ENCODE assay signal across 19 cellular contexts in the genomic region with DNA sequence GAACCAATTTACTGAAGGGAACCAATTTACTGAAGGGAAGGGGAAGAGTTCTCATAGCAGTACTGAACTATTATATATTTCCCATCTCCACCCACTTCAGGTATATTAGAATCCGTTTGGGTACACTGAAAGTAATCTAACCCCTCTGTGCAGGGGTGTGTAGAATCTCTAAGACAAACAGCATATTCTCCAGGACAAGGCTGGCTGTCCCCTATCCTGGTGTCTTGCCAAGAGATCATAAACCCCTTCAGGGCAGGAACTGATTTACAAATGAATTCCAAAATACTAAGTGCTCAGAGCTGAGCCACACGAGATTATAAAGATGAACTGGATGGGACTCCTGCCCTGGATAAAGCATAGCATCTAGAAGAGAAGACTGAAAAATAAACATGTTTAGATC. TPM values are rescaled to one million over a fixed set of nuclear protein-coding genes. Genes with fewer than 3 reads are reported as not detected.
A peak's percentile ranks its signal among the peaks of the same experiment; 100 is the strongest.
DNase-seq lines count a peak whose midpoint lies in the region; ATAC-seq, FAIRE-seq and TF ChIP-seq lines count a peak whose summit lies in the region.
"Had no signal": no experiment of that assay in that cellular context is flagged by ENCODE, and none has a peak within 500 bp of the region (broad histone marks: within the 10 kb centered on the region; RNA-seq: fewer than 3 reads in every experiment).

No MANE protein-coding gene starts in this region.

- no peaks in the 10 kb centered on the region for H3K9me3 ChIP-seq in neural progenitor cell (ENCODE audit: low read depth)
- H3K9me3 ChIP-seq: colonic mucosa, ovary, thyroid gland had no signal

- peaks cover 63% of the 10 kb centered on the region for H3K4me1 Mint-ChIP-seq in activated CD4-positive, alpha-beta T cell treated with anti-CD3 and anti-CD28 coated beads, Interleukin-2, amount 10 ng/mL, durations not matched to agents 24 days and 14 days
- peaks cover 61% of the 10 kb centered on the region for H3K4me1 Mint-ChIP-seq in activated CD4-positive, alpha-beta T cell treated with anti-CD3 and anti-CD28 coated beads, Interleukin-2, amount 10 ng/mL, durations not matched to agents 7 days and 5 days
- H3K4me1 Mint-ChIP-seq in neural progenitor cell: peaks cover 17% of the 10 kb centered on the region

- POLR2A ChIA-PET in activated CD4-positive, alpha-beta T cell treated with anti-CD3 and anti-CD28 coated beads, Interleukin-2, amount 10 ng/mL, durations not matched to agents 7 days and 5 days (lab: Charles Lee): no interaction called here

- H3K4me1 ChIP-seq in neural progenitor cell: peaks cover 13% of the 10 kb centered on the region
- H3K4me1 ChIP-seq: colonic mucosa had no signal

- H3K27ac Mint-ChIP-seq in activated CD4-positive, alpha-beta T cell treated with anti-CD3 and anti-CD28 coated beads, Interleukin-2, amount 10 ng/mL, durations not matched to agents 24 days and 14 days: peak overlapping the region; percentile 2
- no peak overlapping the region for H3K27ac Mint-ChIP-seq in activated CD4-positive, alpha-beta T cell treated with anti-CD3 and anti-CD28 coated beads, Interleukin-2, amount 10 ng/mL, durations not matched to agents 7 days and 5 days
- no peak overlapping the region for H3K27ac Mint-ChIP-seq in neural progenitor cell

- no peak overlapping the region for H2AFZ ChIP-seq in neural progenitor cell (replicated peaks)

- CTCF ChIA-PET in activated CD4-positive, alpha-beta T cell treated with anti-CD3 and anti-CD28 coated beads, Interleukin-2, amount 10 ng/mL, durations not matched to agents 7 days and 5 days (lab: Charles Lee): interaction anchor here (0.9 to 1.2 kb wide), 2 partner anchors 8 to 13 kb away, joined by 3 read pairs; no protein-coding TSS in a partner anchor

- intact Hi-C loops in activated CD4-positive, alpha-beta T cell treated with anti-CD3 and anti-CD28 coated beads, Interleukin-2, amount 10 ng/mL, durations not matched to agents 24 days and 14 days (cut with micrococcal nuclease): no loop called here

- H4K20me1 ChIP-seq in neural progenitor cell (ENCODE audit: low read depth): peaks cover 57% of the 10 kb centered on the region

- no peak for TF ChIP-seq CTCF in bronchial epithelial cell (IDR thresholded peaks at IDR 0.05; ENCODE audit: insufficient read depth, low read length, severe bottlenecking)
- TF ChIP-seq CTCF in neural progenitor cell (IDR thresholded peaks at IDR 0.05): no peak
- no peak for TF ChIP-seq CTCF in omental fat pad (IDR thresholded peaks at IDR 0.05)

- H3K9me3 Mint-ChIP-seq in activated CD4-positive, alpha-beta T cell treated with anti-CD3 and anti-CD28 coated beads, Interleukin-2, amount 10 ng/mL, durations not matched to agents 24 days and 14 days: no peaks in the 10 kb centered on the region
- H3K9me3 Mint-ChIP-seq in activated CD4-positive, alpha-beta T cell treated with anti-CD3 and anti-CD28 coated beads, Interleukin-2, amount 10 ng/mL, durations not matched to agents 7 days and 5 days: no peaks in the 10 kb centered on the region
- H3K9me3 Mint-ChIP-seq in neural progenitor cell: no peaks in the 10 kb centered on the region
- H3K9me3 Mint-ChIP-seq: CD14-positive monocyte had no signal

- H3K4me2 ChIP-seq in neural progenitor cell: no peak overlapping the region

- peaks cover 1% of the 10 kb centered on the region for H3K36me3 ChIP-seq in bronchial epithelial cell (ENCODE audit: control insufficient read depth, insufficient read depth, low read length)
- peaks cover 14% of the 10 kb centered on the region for H3K36me3 ChIP-seq in neural progenitor cell
- H3K36me3 ChIP-seq: colonic mucosa, ovary had no signal

- no peaks in the 10 kb centered on the region for H3F3A ChIP-seq in neural progenitor cell (ENCODE audit: low read depth)

- H3K27me3 ChIP-seq in bronchial epithelial cell (ENCODE audit: control insufficient read depth, insufficient read depth, low read length): no peaks in the 10 kb centered on the region
- H3K27me3 ChIP-seq in neural progenitor cell: no peaks in the 10 kb centered on the region
- H3K27me3 ChIP-seq: colonic mucosa, ovary, thyroid gland had no signal

- no peaks in the 10 kb centered on the region for H3K27me3 Mint-ChIP-seq in activated CD4-positive, alpha-beta T cell treated with anti-CD3 and anti-CD28 coated beads, Interleukin-2, amount 10 ng/mL, durations not matched to agents 24 days and 14 days
- no peaks in the 10 kb centered on the region for H3K27me3 Mint-ChIP-seq in activated CD4-positive, alpha-beta T cell treated with anti-CD3 and anti-CD28 coated beads, Interleukin-2, amount 10 ng/mL, durations not matched to agents 7 days and 5 days
- no peaks in the 10 kb centered on the region for H3K27me3 Mint-ChIP-seq in neural progenitor cell (ENCODE audit: insufficient read depth, low read depth)

- peak overlapping the region; percentile 25 for H3K27ac ChIP-seq in neural progenitor cell
- H3K27ac ChIP-seq: colonic mucosa, ovary, thyroid gland had no signal

- H3K4me3 Mint-ChIP-seq in activated CD4-positive, alpha-beta T cell treated with anti-CD3 and anti-CD28 coated beads, Interleukin-2, amount 10 ng/mL, durations not matched to agents 24 days and 14 days: no peak overlapping the region
- no peak overlapping the region for H3K4me3 Mint-ChIP-seq in activated CD4-positive, alpha-beta T cell treated with anti-CD3 and anti-CD28 coated beads, Interleukin-2, amount 10 ng/mL, durations not matched to agents 7 days and 5 days
- H3K4me3 Mint-ChIP-seq in neural progenitor cell: no peak overlapping the region
- H3K4me3 Mint-ChIP-seq: CD14-positive monocyte had no signal

- no peak for FAIRE-seq in bronchial epithelial cell (lab: Jason Lieb, UNC)
- FAIRE-seq: RCC 7860 had no signal

- H3K4me3 ChIP-seq in bronchial epithelial cell (ENCODE audit: low read depth, low read length) (no peak overlapping the region), neural progenitor cell (no peak overlapping the region)
- H3K4me3 ChIP-seq: colonic mucosa, ovary, thyroid gland had no signal

- peaks cover 76% of the 10 kb centered on the region for H3K36me3 Mint-ChIP-seq in activated CD4-positive, alpha-beta T cell treated with anti-CD3 and anti-CD28 coated beads, Interleukin-2, amount 10 ng/mL, durations not matched to agents 24 days and 14 days (ENCODE audit: low read depth)
- H3K36me3 Mint-ChIP-seq in activated CD4-positive, alpha-beta T cell treated with anti-CD3 and anti-CD28 coated beads, Interleukin-2, amount 10 ng/mL, durations not matched to agents 7 days and 5 days (ENCODE audit: low read depth): peaks cover 79% of the 10 kb centered on the region
- peaks cover 55% of the 10 kb centered on the region for H3K36me3 Mint-ChIP-seq in neural progenitor cell

- no peak for DNase-seq in activated CD4-positive, alpha-beta T cell treated with anti-CD3 and anti-CD28 coated beads, Interleukin-2, amount 10 ng/mL, durations not matched to agents 24 days and 14 days
- DNase-seq in activated CD4-positive, alpha-beta T cell treated with anti-CD3 and anti-CD28 coated beads, Interleukin-2, amount 10 ng/mL, durations not matched to agents 7 days and 5 days: no peak
- peak; percentile 16 for DNase-seq in RPMI7951 (ENCODE audit: low read depth)
- peak; percentile 4 for DNase-seq in bronchial epithelial cell (ENCODE audit: low read depth)
- no peak for DNase-seq in neural progenitor cell (ENCODE audit: low spot score)
- DNase-seq in omental fat pad (ENCODE audit: low spot score): no peak
- DNase-seq in SW480 (ENCODE audit: low spot score): no peak
- no peak for DNase-seq in NCI-H1105 (lab: John Stamatoyannopoulos, UW)
- DNase-seq: amygdala; colonic mucosa; islet precursor cell; midbrain; NCI-H2107; NCI-H748 treated with DMSO at 0.1 percent for 48 hours; ovary; stimulated activated CD4-positive, alpha-beta T cell treated with anti-CD3 and anti-CD28 coated beads, Interleukin-4, amount 100 ng/mL, for 1 hour; thyroid gland had no signal

- no peak overlapping the region for H3K9ac ChIP-seq in neural progenitor cell

- ATAC-seq in omental fat pad (ENCODE audit: low FRiP score): no peak

- peaks cover 82% of the 10 kb centered on the region for H3K79me2 ChIP-seq in neural progenitor cell (ENCODE audit: low read depth)

RNA-seq across cellular contexts. Expression of a gene that starts 9.2 kb away (rescaled TPM):
- 43.2 and 43.3 TPM in 2 replicates for total RNA-seq in activated CD4-positive, alpha-beta T cell treated with anti-CD3 and anti-CD28 coated beads, Interleukin-2, amount 10 ng/mL, durations not matched to agents 24 days and 14 days
- 10 to 100 TPM; 38.6 to 40.5 TPM for total RNA-seq in activated CD4-positive, alpha-beta T cell treated with anti-CD3 and anti-CD28 coated beads, Interleukin-2, amount 10 ng/mL, durations not matched to agents 7 days and 5 days
- 51.6 and 57.2 TPM in 2 replicates for total RNA-seq in RPMI7951 (2014; rRNA removed; shearing (Covaris generic))
- total RNA-seq in bronchial epithelial cell (13.4 and 17.9 TPM in 2 replicates), neural progenitor cell (ENCODE audit: low replicate concordance) (33.4 and 54.8 TPM in 2 replicates), omental fat pad (1 to 10 TPM; 4.3 to 9.3 (median 5.7) TPM)

RNA-seq across cellular contexts. Expression of a gene that starts 31.8 kb away (rescaled TPM):
- total RNA-seq in activated CD4-positive, alpha-beta T cell treated with anti-CD3 and anti-CD28 coated beads, Interleukin-2, amount 10 ng/mL, durations not matched to agents 24 days and 14 days: 19.0 and 21.3 TPM in 2 replicates
- total RNA-seq in activated CD4-positive, alpha-beta T cell treated with anti-CD3 and anti-CD28 coated beads, Interleukin-2, amount 10 ng/mL, durations not matched to agents 7 days and 5 days: 10 to 100 TPM; 19.9 to 21.2 TPM
- total RNA-seq in RPMI7951 (2014; rRNA removed; shearing (Covaris generic)): 7.0 and 8.7 TPM in 2 replicates
- total RNA-seq in bronchial epithelial cell (9.7 and 12.8 TPM in 2 replicates), neural progenitor cell (ENCODE audit: low replicate concordance) (17.3 and 29.0 TPM in 2 replicates), omental fat pad (10 to 100 TPM; 12.2 to 25.9 (median 14.3) TPM)

Comparison
In these comparisons a context has a peak if more than half of its experiments do, and no peak if none do; other contexts are left out.
1. DNase-seq: peak in RPMI7951 (single experiment) and bronchial epithelial cell (single experiment); none in activated CD4-positive, alpha-beta T cell treated with anti-CD3 and anti-CD28 coated beads, Interleukin-2, amount 10 ng/mL, durations not matched to agents 24 days and 14 days (single experiment), activated CD4-positive, alpha-beta T cell treated with anti-CD3 and anti-CD28 coated beads, Interleukin-2, amount 10 ng/mL, durations not matched to agents 7 days and 5 days (single experiment), neural progenitor cell (single experiment), omental fat pad (single experiment), SW480 (single experiment) and NCI-H1105 (single experiment).